8 cellular contexts compared by ENCODE assay signal in genomic region chr6:35452186-35453090, GRCh38. TPM values are rescaled to one million over a fixed set of nuclear protein-coding genes. Genes with fewer than 3 reads are reported as not detected.
DNase-seq lines count a peak whose midpoint lies in the region; ATAC-seq, FAIRE-seq and TF ChIP-seq lines count a peak whose summit lies in the region.

Gene FANCE (plus strand): TSS chr6:35452338. CDS start chr6:35452546, 208 bp downstream.

- peak within 1 kb of the TSS; percentile 74 to 76 for H3K27ac ChIP-seq in right atrium auricular region

- DNase-seq in GM18507 (ENCODE audit: extremely low spot score, insufficient read length, low read depth): peak; percentile 92
- DNase-seq in NCI-H1694 treated with DMSO at 0.1 percent for 48 hours (lab: John Stamatoyannopoulos, UW): peak; percentile 38
- DNase-seq in anterior cingulate cortex (lab: John Stamatoyannopoulos, UW): peak in 56 of 58 donors; percentile 16 to 94 (median 82)
- peak; percentile 96 for DNase-seq in right atrium auricular region (ENCODE audit: low spot score)
- peak; percentile 66 for DNase-seq in pulmonary artery endothelial cell (ENCODE audit: low read depth, low spot score)
- peak; percentile 96 for DNase-seq in urothelium cell line (ENCODE audit: low spot score)

- H3K27me3 ChIP-seq in right atrium auricular region: no peaks in the 10 kb centered on the region

- intact Hi-C loops in T-helper 2 cell treated with Interferon-gamma antibody and Interleukin-4, amounts not matched to agents 100 ng/mL and 5 ng/mL, for 36 hours (cut with micrococcal nuclease): loop anchor here (1.0 to 2.0 kb wide), 2 partner anchors 16 to 34 kb away; partner anchors contain the start of gene RPL10A

- peaks cover 0 to 33% of the 10 kb centered on the region in 2 donors for H3K4me1 ChIP-seq in right atrium auricular region

- peak within 1 kb of the TSS; percentile 58 to 63 for H3K4me3 ChIP-seq in right atrium auricular region

- H3K9me3 ChIP-seq in right atrium auricular region: no peaks in the 10 kb centered on the region

- H3K36me3 ChIP-seq in right atrium auricular region: no peaks in the 10 kb centered on the region

- FAIRE-seq in GM18507 (lab: Jason Lieb, UNC) (peak; percentile 88), urothelium cell line (lab: Jason Lieb, UNC) (peak; percentile 78)

- no peak for TF ChIP-seq CTCF in right atrium auricular region (IDR thresholded peaks at IDR 0.05)

- peak; percentile 91 for ATAC-seq in HG02885 (IDR thresholded peaks at IDR 0.05; ENCODE audit: poor library complexity, unreplicated experiment)

RNA-seq across cellular contexts. Expression of gene FANCE, which starts in this region (rescaled TPM):
- 14.9 and 15.4 TPM in 2 replicates for total RNA-seq in T-helper 2 cell treated with Interferon-gamma antibody and Interleukin-4, amounts not matched to agents 100 ng/mL and 5 ng/mL, for 36 hours
- total RNA-seq in right atrium auricular region: 1 to 10 TPM; 3.4 to 3.5 TPM
- total RNA-seq in pulmonary artery endothelial cell: 8.9 and 13.9 TPM in 2 replicates

Comparison
In these comparisons a context has a peak if more than half of its experiments do, and no peak if none do; other contexts are left out.
1. Peak in every context shown above with its lines: DNase-seq, ATAC-seq, H3K4me3 ChIP-seq and H3K27ac ChIP-seq.
2. DNase-seq: peak in every context shown above with its lines; median percentile 96 in right atrium auricular region; 96 in urothelium cell line; 92 in GM18507; 82 in anterior cingulate cortex; 66 in pulmonary artery endothelial cell; 38 in NCI-H1694 treated with DMSO at 0.1 percent for 48 hours.